20 cellular contexts compared by ENCODE assay signal in the genomic region with DNA sequence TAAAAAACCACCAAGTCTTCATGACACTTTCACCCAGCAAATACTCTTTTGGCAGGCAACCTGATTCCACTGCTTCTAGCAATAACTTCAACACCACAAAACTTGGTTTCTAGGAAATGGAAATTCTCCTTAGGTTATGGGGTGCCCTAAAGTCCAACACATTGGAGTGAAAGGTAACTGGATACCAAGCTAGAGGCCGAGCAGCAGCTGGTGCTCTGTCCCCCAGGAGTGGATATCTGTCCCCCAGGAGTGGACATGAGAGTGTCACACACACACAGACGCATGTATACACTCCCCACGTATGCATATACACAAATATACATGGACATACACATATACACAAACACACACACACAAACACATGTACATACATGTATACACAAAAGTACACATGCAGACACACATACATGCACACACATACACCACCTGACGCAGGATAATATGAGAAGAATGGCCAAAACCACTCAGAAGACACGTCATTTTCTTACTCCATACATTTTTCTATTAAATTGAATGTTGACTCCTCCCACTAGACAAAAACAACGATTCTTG. TPM values are rescaled to one million over a fixed set of nuclear protein-coding genes. Genes with fewer than 3 reads are reported as not detected.
DNase-seq lines count a peak whose midpoint lies in the region; FAIRE-seq and TF ChIP-seq lines count a peak whose summit lies in the region.
"Had no signal": no experiment of that assay in that cellular context is flagged by ENCODE, and none has a peak within 500 bp of the region (broad histone marks: within the 10 kb centered on the region; RNA-seq: fewer than 3 reads in every experiment).

No MANE protein-coding gene starts in this region.

- no peak overlapping the region for H3K4me3 Mint-ChIP-seq in HFFc6
- H3K4me3 Mint-ChIP-seq: GM23338; stimulated activated naive B cell treated with anti-CD40 and anti-IgM and Interleukin-4, amounts not matched to agents 10 μg/mL and 1 μg/mL and 100 μg/mL, for 72 hours had no signal

- no peaks in the 10 kb centered on the region for H3K27me3 ChIP-seq in BLaER1 treated with 17β-estradiol and CSF1 and Interleukin-3, amounts not matched to agents 10 nM and 100 nM
- H3K27me3 ChIP-seq in esophagus squamous epithelium, result no peaks in the 10 kb centered on the region
- peaks cover 0 to 13% (median 2%) of the 10 kb centered on the region in 3 donors for H3K27me3 ChIP-seq in skeletal muscle tissue (ENCODE audit: control insufficient read depth in 3 of 3, insufficient read depth in 3 of 3, low read length in 3 of 3)
- H3K27me3 ChIP-seq: hepatocyte, pancreas had no signal

- H3K4me1 ChIP-seq in BLaER1 treated with 17β-estradiol and CSF1 and Interleukin-3, amounts not matched to agents 10 nM and 100 nM, result peaks cover 7 to 86% (median 54%) of the 10 kb centered on the region in 10 experiments
- H3K4me1 ChIP-seq in esophagus squamous epithelium (peaks cover 69 to 95% (median 79%) of the 10 kb centered on the region in 3 donors), skeletal muscle tissue (ENCODE audit: control insufficient read depth in 3 of 3, insufficient read depth in 3 of 3, low read length in 3 of 3) (peaks cover 49 to 63% (median 58%) of the 10 kb centered on the region in 3 donors)

- peaks cover 4% of the 10 kb centered on the region for H3K27me3 Mint-ChIP-seq in HFFc6 (ENCODE audit: insufficient read depth)

- H3K4me2 ChIP-seq in BLaER1 treated with 17β-estradiol and CSF1 and Interleukin-3, amounts not matched to agents 10 nM and 100 nM, result peak overlapping the region in 10 of 11 experiments; percentile 10 to 79 (median 52); a peak in 13 of 22 replicates
- H3K4me2 ChIP-seq: GM23338, hepatocyte had no signal

- no peak overlapping the region for H3K9ac ChIP-seq in BLaER1 treated with 17β-estradiol and CSF1 and Interleukin-3, amounts not matched to agents 10 nM and 100 nM
- no peak overlapping the region for H3K9ac ChIP-seq in skeletal muscle tissue (ENCODE audit: low read depth in 1 of 3, low read length in 3 of 3)

- H4K20me1 ChIP-seq in BLaER1 treated with 17β-estradiol and CSF1 and Interleukin-3, amounts not matched to agents 10 nM and 100 nM, result no peaks in the 10 kb centered on the region

- no peaks in the 10 kb centered on the region for H3K9me3 Mint-ChIP-seq in HFFc6
- H3K9me3 Mint-ChIP-seq: GM23338; stimulated activated naive B cell treated with anti-CD40 and anti-IgM and Interleukin-4, amounts not matched to agents 10 μg/mL and 1 μg/mL and 100 μg/mL, for 72 hours had no signal

- H3K27ac ChIP-seq in BLaER1 treated with 17β-estradiol and CSF1 and Interleukin-3, amounts not matched to agents 10 nM and 100 nM, result peak overlapping the region in 4 of 11 experiments; percentile 2 to 82 (median 18); a peak in 2 of 22 replicates
- H3K27ac ChIP-seq in esophagus squamous epithelium (peak overlapping the region; percentile 71 to 98 (median 96)), skeletal muscle tissue (ENCODE audit: low read depth, low read length) (peak overlapping the region; percentile 95)
- H3K27ac ChIP-seq: hepatocyte, pancreas had no signal

- DNase-seq in HFFc6 (no peak), esophagus squamous epithelium (lab: John Stamatoyannopoulos, UW) (no peak), ureter (ENCODE audit: low spot score) (no peak), activated gamma-delta T cell (lab: John Stamatoyannopoulos, UW) (no peak), frontal cortex (ENCODE audit: low spot score in 2 of 2) (no peak)
- DNase-seq: activated CD4-positive, alpha-beta T cell treated with anti-CD3 and anti-CD28 coated beads, Interleukin-2, amount 50 U/mL, for 4 hours; activated naive CD4-positive, alpha-beta T cell; GDM1; KG1; mucosa of descending colon; NCI-H1048; NCI-H82; spleen; stimulated activated naive B cell treated with anti-CD40 and anti-IgM and Interleukin-4, amounts not matched to agents 10 μg/mL and 1 μg/mL and 100 μg/mL, for 72 hours had no signal

- H3K27ac Mint-ChIP-seq in HFFc6, result peak overlapping the region; percentile 85; the same call in 1 of the 2 replicates
- H3K27ac Mint-ChIP-seq: GM23338; stimulated activated naive B cell treated with anti-CD40 and anti-IgM and Interleukin-4, amounts not matched to agents 10 μg/mL and 1 μg/mL and 100 μg/mL, for 72 hours had no signal

- intact Hi-C loops in esophagus squamous epithelium (cut with DNase I), result no loop called here

- no peaks in the 10 kb centered on the region for H3K9me3 ChIP-seq in BLaER1 treated with 17β-estradiol and CSF1 and Interleukin-3, amounts not matched to agents 10 nM and 100 nM (replicated peaks in 1 of 11)
- H3K9me3 ChIP-seq in esophagus squamous epithelium (no peaks in the 10 kb centered on the region), skeletal muscle tissue (ENCODE audit: control insufficient read depth in 3 of 3, low read length in 3 of 3) (no peaks in the 10 kb centered on the region)
- H3K9me3 ChIP-seq: mucosa of descending colon, pancreas, spleen had no signal

- no peak for TF ChIP-seq CTCF in HFFc6 (IDR thresholded peaks at IDR 0.05)
- TF ChIP-seq CTCF in esophagus squamous epithelium (IDR thresholded peaks at IDR 0.05), result no peak

- TF ChIP-seq POLR2A in esophagus squamous epithelium (IDR thresholded peaks at IDR 0.05), result no peak

- H3K36me3 ChIP-seq in BLaER1 treated with 17β-estradiol and CSF1 and Interleukin-3, amounts not matched to agents 10 nM and 100 nM, result no peaks in the 10 kb centered on the region
- no peaks in the 10 kb centered on the region for H3K36me3 ChIP-seq in esophagus squamous epithelium
- H3K36me3 ChIP-seq in skeletal muscle tissue (ENCODE audit: control insufficient read depth in 3 of 3, insufficient read depth in 3 of 3, low read length in 3 of 3), result no peaks in the 10 kb centered on the region
- H3K36me3 ChIP-seq: pancreas, spleen had no signal

- WGBS in esophagus squamous epithelium, 2 donors, result 69 to 78% methylated on average over 5 to 6 of the region's 6 CpGs

- FAIRE-seq in frontal cortex (lab: Jason Lieb, UNC), result no peak
- FAIRE-seq: GM12891, pancreas had no signal

- H3K36me3 Mint-ChIP-seq in HFFc6 (ENCODE audit: low read depth), result no peaks in the 10 kb centered on the region

- H3K4me3 ChIP-seq in BLaER1 treated with 17β-estradiol and CSF1 and Interleukin-3, amounts not matched to agents 10 nM and 100 nM, result no peak overlapping the region
- no peak overlapping the region for H3K4me3 ChIP-seq in esophagus squamous epithelium
- no peak overlapping the region for H3K4me3 ChIP-seq in skeletal muscle tissue (ENCODE audit: low read length in 3 of 3)
- H3K4me3 ChIP-seq: GM23338, hepatocyte, mucosa of descending colon, pancreas, spleen had no signal

- H3K4me1 Mint-ChIP-seq in HFFc6 (ENCODE audit: low read depth), result peaks cover 72% of the 10 kb centered on the region

RNA-seq across cellular contexts. Expression of gene RFX2, which starts 50.8 kb away (rescaled TPM):
- total RNA-seq in HFFc6 (2021; fragmentation: NEBNext Ultra II Directional; extraction: Animal tissue kit (Norgen Biotek cat#: 25700)), result 1 to 10 TPM; 6.3 to 9.5 (median 6.9) TPM
- total RNA-seq in esophagus squamous epithelium, result 10 to 100 TPM in 1 of 4 donors, 1 to 10 TPM in 3; 5.2 to 21.4 (median 7.7) TPM
- 5.2 TPM for total RNA-seq in skeletal muscle tissue
- total RNA-seq in ureter, result 30.3 TPM
- 5.7 TPM for total RNA-seq in frontal cortex
